ENCODE assay signal across 8 cellular contexts in genomic region chr3:122680381-122681293, GRCh38. TPM values are rescaled to one million over a fixed set of nuclear protein-coding genes. Genes with fewer than 3 reads are reported as not detected.
DNase-seq lines count a peak whose midpoint lies in the region; ATAC-seq, FAIRE-seq and TF ChIP-seq lines count a peak whose summit lies in the region.

A gene with protein sequence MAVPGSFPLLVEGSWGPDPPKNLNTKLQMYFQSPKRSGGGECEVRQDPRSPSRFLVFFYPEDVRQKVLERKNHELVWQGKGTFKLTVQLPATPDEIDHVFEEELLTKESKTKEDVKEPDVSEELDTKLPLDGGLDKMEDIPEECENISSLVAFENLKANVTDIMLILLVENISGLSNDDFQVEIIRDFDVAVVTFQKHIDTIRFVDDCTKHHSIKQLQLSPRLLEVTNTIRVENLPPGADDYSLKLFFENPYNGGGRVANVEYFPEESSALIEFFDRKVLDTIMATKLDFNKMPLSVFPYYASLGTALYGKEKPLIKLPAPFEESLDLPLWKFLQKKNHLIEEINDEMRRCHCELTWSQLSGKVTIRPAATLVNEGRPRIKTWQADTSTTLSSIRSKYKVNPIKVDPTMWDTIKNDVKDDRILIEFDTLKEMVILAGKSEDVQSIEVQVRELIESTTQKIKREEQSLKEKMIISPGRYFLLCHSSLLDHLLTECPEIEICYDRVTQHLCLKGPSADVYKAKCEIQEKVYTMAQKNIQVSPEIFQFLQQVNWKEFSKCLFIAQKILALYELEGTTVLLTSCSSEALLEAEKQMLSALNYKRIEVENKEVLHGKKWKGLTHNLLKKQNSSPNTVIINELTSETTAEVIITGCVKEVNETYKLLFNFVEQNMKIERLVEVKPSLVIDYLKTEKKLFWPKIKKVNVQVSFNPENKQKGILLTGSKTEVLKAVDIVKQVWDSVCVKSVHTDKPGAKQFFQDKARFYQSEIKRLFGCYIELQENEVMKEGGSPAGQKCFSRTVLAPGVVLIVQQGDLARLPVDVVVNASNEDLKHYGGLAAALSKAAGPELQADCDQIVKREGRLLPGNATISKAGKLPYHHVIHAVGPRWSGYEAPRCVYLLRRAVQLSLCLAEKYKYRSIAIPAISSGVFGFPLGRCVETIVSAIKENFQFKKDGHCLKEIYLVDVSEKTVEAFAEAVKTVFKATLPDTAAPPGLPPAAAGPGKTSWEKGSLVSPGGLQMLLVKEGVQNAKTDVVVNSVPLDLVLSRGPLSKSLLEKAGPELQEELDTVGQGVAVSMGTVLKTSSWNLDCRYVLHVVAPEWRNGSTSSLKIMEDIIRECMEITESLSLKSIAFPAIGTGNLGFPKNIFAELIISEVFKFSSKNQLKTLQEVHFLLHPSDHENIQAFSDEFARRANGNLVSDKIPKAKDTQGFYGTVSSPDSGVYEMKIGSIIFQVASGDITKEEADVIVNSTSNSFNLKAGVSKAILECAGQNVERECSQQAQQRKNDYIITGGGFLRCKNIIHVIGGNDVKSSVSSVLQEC (N-terminal part only) (plus strand): TSS chr3:122680839. CDS start chr3:122680884, 45 bp downstream.

- DNase-seq in A549 (ENCODE audit: low read depth in 1 of 2, low spot score in 1 of 2) (peak; percentile 35 to 52), RWPE2 (ENCODE audit: low spot score) (no peak), foreskin fibroblast (peak; percentile 55 to 83), neural crest cell (ENCODE audit: low read depth, low spot score) (peak; percentile 28)
- peak; percentile 61 for DNase-seq in activated gamma-delta T cell treated with anti-CD3 and anti-CD28 coated beads, Interleukin-2, amount 50 U/mL, for 16 hours (ENCODE audit: low read depth)

- no peaks in the 10 kb centered on the region for H3K9me3 Mint-ChIP-seq in neural crest cell

- H3K27ac Mint-ChIP-seq in neural crest cell (ENCODE audit: unreplicated experiment) = peak within 1 kb of the TSS; percentile 4

- H3K36me3 ChIP-seq in RWPE2 (ENCODE audit: low read depth) = peaks cover 5% of the 10 kb centered on the region; the same call in 1 of the 2 replicates
- H3K36me3 ChIP-seq in subcutaneous abdominal adipose tissue (ENCODE audit: control insufficient read depth in 5 of 5, insufficient read depth in 5 of 5, low read length in 5 of 5) = peaks cover 0 to 6% (median under 1%) of the 10 kb centered on the region in 5 donors

- H3K9me3 ChIP-seq in A549 (no peaks in the 10 kb centered on the region), RWPE2 (ENCODE audit: severe bottlenecking) (no peaks in the 10 kb centered on the region), subcutaneous abdominal adipose tissue (ENCODE audit: control insufficient read depth in 5 of 5, low read length in 5 of 5) (no peaks in the 10 kb centered on the region)

- CTCF ChIA-PET in A549 (lab: Yijun Ruan, JAX) = interaction anchor here (0.6 to 4.6 kb wide), 17 partner anchors 12 to 578 kb away, joined by 3 to 52 read pairs (median 4); partner anchors contain the start of gene HSPBAP1

- TF ChIP-seq CTCF in A549 (IDR thresholded peaks at IDR 0.05) = no peak
- no peak for TF ChIP-seq CTCF in RWPE2 (IDR thresholded peaks at IDR 0.05; ENCODE audit: poor library complexity, severe bottlenecking)
- no peak for TF ChIP-seq CTCF in foreskin fibroblast (IDR thresholded peaks at IDR 0.05; ENCODE audit: low read depth, low read length)
- TF ChIP-seq CTCF in neural crest cell (conservative IDR thresholded peaks at IDR 0.05) = peak; percentile 11

- POLR2A ChIA-PET in A549 (lab: Yijun Ruan, JAX) = interaction anchor here (1.4 to 2.8 kb wide), 3 partner anchors 113 to 296 kb away, joined by 4 to 12 read pairs (median 6); partner anchors contain the start of genes DTX3L, FAM162A, HSPBAP1 and PARP9

- H3K4me3 Mint-ChIP-seq in neural crest cell = peak within 1 kb of the TSS; percentile 90

- H3K27ac ChIP-seq in A549 (peak within 1 kb of the TSS; percentile 92 to 95), RWPE2 (ENCODE audit: poor library complexity, severe bottlenecking) (peak within 1 kb of the TSS; percentile 56), subcutaneous abdominal adipose tissue (ENCODE audit: low read depth, low read length) (peak within 1 kb of the TSS; percentile 97)

- H3K27me3 Mint-ChIP-seq in neural crest cell (ENCODE audit: low read depth) = peaks cover 33% of the 10 kb centered on the region

- peak within 1 kb of the TSS; percentile 73 for H3K4me3 ChIP-seq in A549
- peak within 1 kb of the TSS; percentile 78 for H3K4me3 ChIP-seq in RWPE2 (ENCODE audit: severe bottlenecking)
- H3K4me3 ChIP-seq in foreskin fibroblast (ENCODE audit: low read depth in 1 of 2, low read length in 2 of 2) = peak within 1 kb of the TSS; percentile 64 to 88
- H3K4me3 ChIP-seq in subcutaneous abdominal adipose tissue (ENCODE audit: low read depth in 1 of 5, low read length in 5 of 5) = peak within 1 kb of the TSS; percentile 79 to 91 (median 89)

- 0 out of 2 replicates have a peak, but pooled peaks have one; percentile 24 for TF ChIP-seq POLR2A in A549 (IDR thresholded peaks at IDR 0.05; ENCODE audit: low read length)

- 2% methylated on average over 46 of the region's 66 CpGs for WGBS in A549 (ENCODE audit: missing lambda C conversion rate)

- peaks cover 3% of the 10 kb centered on the region for H3K36me3 Mint-ChIP-seq in neural crest cell (ENCODE audit: low read depth)

- TF ChIP-seq RAD21 in A549 (conservative IDR thresholded peaks at IDR 0.05 in 1 of 2, IDR thresholded peaks at IDR 0.05 in 1 of 2) = no peak; a peak in 1 of 5 replicates

- H3K4me1 ChIP-seq in A549 (peaks cover 17% of the 10 kb centered on the region), RWPE2 (ENCODE audit: insufficient read depth, poor library complexity, severe bottlenecking) (peaks cover 9% of the 10 kb centered on the region), subcutaneous abdominal adipose tissue (ENCODE audit: control insufficient read depth in 5 of 5, insufficient read depth in 5 of 5, low read length in 5 of 5) (peaks cover 0 to 56% (median 32%) of the 10 kb centered on the region in 5 donors)

- no peak for TF ChIP-seq EP300 in A549 (IDR thresholded peaks at IDR 0.05)

- no peaks in the 10 kb centered on the region for H3K27me3 ChIP-seq in RWPE2 (ENCODE audit: insufficient read depth, poor library complexity, severe bottlenecking)
- no peaks in the 10 kb centered on the region for H3K27me3 ChIP-seq in subcutaneous abdominal adipose tissue (ENCODE audit: control insufficient read depth in 5 of 5, insufficient read depth in 4 of 5, low read length in 5 of 5)

- H3K4me2 ChIP-seq in A549 = peak within 1 kb of the TSS; percentile 93

- peak within 1 kb of the TSS; percentile 86 to 93 (median 88) for H3K9ac ChIP-seq in subcutaneous abdominal adipose tissue (ENCODE audit: low read length in 5 of 5)

- peak; percentile 63 to 70 for ATAC-seq in A549
- ATAC-seq in GM18511 (IDR thresholded peaks at IDR 0.05; ENCODE audit: unreplicated experiment) = peak; percentile 47
- peak; percentile 39 for ATAC-seq in HG03442 (IDR thresholded peaks at IDR 0.05; ENCODE audit: unreplicated experiment)
- peak; percentile 71 for ATAC-seq in RWPE2 (ENCODE audit: low read depth)

- peaks cover 25% of the 10 kb centered on the region for H3K4me1 Mint-ChIP-seq in neural crest cell

- no peak for FAIRE-seq in A549 (lab: Jason Lieb, UNC)

TF ChIP-seq in A549, 52 proteins besides CTCF, POLR2A, EP300 and RAD21 (continues in another document):
- TF ChIP-seq CBX8 (IDR thresholded peaks at IDR 0.05) (no peak), CBX2 (IDR thresholded peaks at IDR 0.05; ENCODE audit: borderline replicate concordance, low read depth) (no peak), CHD2 (IDR thresholded peaks at IDR 0.05; ENCODE audit: low read length, partially characterized antibody) (no peak), NPAS2 (CRISPR knock-in tag; IDR thresholded peaks at IDR 0.05; ENCODE audit: borderline replicate concordance) (no peak), FOSL2 (IDR thresholded peaks at IDR 0.05) (no peak), FOSL2 (CRISPR knock-in tag; IDR thresholded peaks at IDR 0.05) (0 out of 2 replicates have a peak, but pooled peaks have one; percentile 3), TP53 (CRISPR knock-in tag; IDR thresholded peaks at IDR 0.05) (no peak), HDAC2 (IDR thresholded peaks at IDR 0.05) (no peak), NFE2L2 (conservative IDR thresholded peaks at IDR 0.05; ENCODE audit: low read length) (no peak), REST (IDR thresholded peaks at IDR 0.05) (no peak), MAFK (IDR thresholded peaks at IDR 0.05; ENCODE audit: partially characterized antibody) (no peak), MAZ (IDR thresholded peaks at IDR 0.05; ENCODE audit: borderline replicate concordance, low read depth, low read length) (no peak), KDM5A (IDR thresholded peaks at IDR 0.05) (no peak), JUN (IDR thresholded peaks at IDR 0.05) (no peak)

RNA-seq across cellular contexts. Expression of the gene that starts here (rescaled TPM):
- polyA plus RNA-seq in A549 (2011; rRNA removed) (23.0 and 23.6 TPM in 2 replicates), A549 (2017; fragmentation: RNase III; extraction: RNeasy Plus Mini Kit Qiagen cat#74134 plus additional on column Dnase treatment) (7.5 to 8.7 TPM (median 8.7 TPM) in 3 replicates)
- polyA plus RNA-seq in A549 (2012; cell fraction: cytosol; rRNA removed) = 3.2 and 3.8 TPM in 2 replicates
- polyA plus RNA-seq in A549 (2012; cell fraction: nucleus; rRNA removed) = 6.3 and 10.9 TPM in 2 replicates
- 25.6 and 28.5 TPM in 2 replicates for polyA minus RNA-seq in A549 (2011; rRNA and poly(A)+ RNA removed)
- 6.6 TPM in 2 replicates for total RNA-seq in neural crest cell
